ENCODE assay signal across 10 cellular contexts in the genomic region with DNA sequence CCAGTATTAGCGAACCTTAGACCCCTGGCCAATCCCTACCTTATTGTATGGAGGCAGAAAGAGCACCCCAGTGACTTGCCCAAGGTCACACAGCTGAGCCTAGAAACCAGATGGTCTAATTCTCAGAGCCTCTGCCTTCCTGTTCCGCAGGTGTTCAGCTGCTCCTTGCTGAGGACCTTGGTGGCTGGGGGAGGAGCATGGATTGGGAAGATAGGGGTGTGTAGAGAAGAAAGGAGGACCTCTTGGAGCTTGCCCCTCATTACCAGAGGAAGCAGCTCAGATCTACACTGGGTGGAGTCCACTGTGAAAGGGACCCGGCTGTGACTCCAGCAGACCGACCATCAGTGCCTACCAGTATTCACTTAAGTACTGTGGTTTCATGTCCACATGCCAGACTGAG. TPM values are rescaled to one million over a fixed set of nuclear protein-coding genes. Genes with fewer than 3 reads are reported as not detected.
DNase-seq lines count a peak whose midpoint lies in the region; ATAC-seq and TF ChIP-seq lines count a peak whose summit lies in the region.
"Had no signal": no experiment of that assay in that cellular context is flagged by ENCODE, and none has a peak within 500 bp of the region (broad histone marks: within the 10 kb centered on the region; RNA-seq: fewer than 3 reads in every experiment).

No MANE protein-coding gene starts in this region.

- no peak for TF ChIP-seq POLR2A in thyroid gland (IDR thresholded peaks at IDR 0.05)

- H3K9me3 ChIP-seq in left ventricle myocardium inferior (replicated peaks) (no peaks in the 10 kb centered on the region), WERI-Rb-1 (ENCODE audit: severe bottlenecking) (no peaks in the 10 kb centered on the region), lower lobe of right lung (no peaks in the 10 kb centered on the region), thyroid gland (no peaks in the 10 kb centered on the region)
- H3K9me3 ChIP-seq: gastrocnemius medialis had no signal

- TF ChIP-seq CTCF in left ventricle myocardium inferior (IDR thresholded peaks at IDR 0.05; ENCODE audit: borderline replicate concordance), result no peak
- TF ChIP-seq CTCF in WERI-Rb-1 (IDR thresholded peaks at IDR 0.05; ENCODE audit: low read depth, low read length), result no peak
- TF ChIP-seq CTCF in lower lobe of right lung (IDR thresholded peaks at IDR 0.05), result no peak
- no peak for TF ChIP-seq CTCF in thyroid gland (IDR thresholded peaks at IDR 0.05)

- H3K27me3 ChIP-seq in left ventricle myocardium inferior (ENCODE audit: low read depth) (no peaks in the 10 kb centered on the region), WERI-Rb-1 (ENCODE audit: insufficient read depth, low read depth, severe bottlenecking) (no peaks in the 10 kb centered on the region), lower lobe of right lung (ENCODE audit: low read depth) (no peaks in the 10 kb centered on the region), thyroid gland (no peaks in the 10 kb centered on the region)
- H3K27me3 ChIP-seq: gastrocnemius medialis had no signal

- H3K36me3 ChIP-seq in left ventricle myocardium inferior, result peaks cover 8% of the 10 kb centered on the region
- H3K36me3 ChIP-seq in WERI-Rb-1, result peaks cover 49% of the 10 kb centered on the region
- H3K36me3 ChIP-seq in lower lobe of right lung, result peaks cover 19% of the 10 kb centered on the region
- peaks cover 0 to 9% of the 10 kb centered on the region in 2 donors for H3K36me3 ChIP-seq in thyroid gland

- H3K27ac ChIP-seq in left ventricle myocardium inferior (replicated peaks) (peak overlapping the region; percentile 76), WERI-Rb-1 (peak overlapping the region; percentile 66), lower lobe of right lung (no peak overlapping the region), thyroid gland (peak overlapping the region in 2 of 3 donors; percentile 4 to 19)

- 84 to 93% methylated on average over 4 of the region's 4 CpGs for WGBS in thyroid gland, 2 donors

- ATAC-seq in left cardiac atrium (no peak), lower lobe of right lung (no peak)
- ATAC-seq: gastrocnemius medialis had no signal

- H3K4me3 ChIP-seq in left ventricle myocardium inferior, result peak overlapping the region; percentile 66
- H3K4me3 ChIP-seq in WERI-Rb-1 (ENCODE audit: low read depth, low read length), result no peak overlapping the region
- H3K4me3 ChIP-seq in lower lobe of right lung, result peak overlapping the region; percentile 54
- H3K4me3 ChIP-seq in thyroid gland (replicated peaks in 1 of 3), result no peak overlapping the region

- H3K4me1 ChIP-seq in left ventricle myocardium inferior, result peaks cover 42% of the 10 kb centered on the region
- peaks cover 30% of the 10 kb centered on the region for H3K4me1 ChIP-seq in lower lobe of right lung
- H3K4me1 ChIP-seq in thyroid gland, result peaks cover 51 to 81% of the 10 kb centered on the region in 2 donors

- intact Hi-C loops in left ventricle myocardium inferior (cut with micrococcal nuclease) (no loop called here), left cardiac atrium (cut with DNase I) (no loop called here), lower lobe of right lung (cut with DNase I) (no loop called here), thyroid gland (cut with DNase I) (no loop called here)

- no peak for DNase-seq in left ventricle myocardium inferior
- DNase-seq in left cardiac atrium, result no peak
- DNase-seq in WERI-Rb-1, result peak; percentile 71
- DNase-seq in lower lobe of right lung, result no peak
- no peak for DNase-seq in thyroid gland
- DNase-seq in NK-92 (lab: John Stamatoyannopoulos, UW; ENCODE audit: unreplicated experiment), result no peak
- no peak for DNase-seq in KG1 (lab: John Stamatoyannopoulos, UW)
- no peak for DNase-seq in cortex of kidney (lab: John Stamatoyannopoulos, UW)
- DNase-seq: gastrocnemius medialis, NCI-H187 had no signal

RNA-seq across cellular contexts. Expression of a gene that starts 15.2 kb away (rescaled TPM):
- total RNA-seq in left ventricle myocardium inferior (15.0 TPM), left cardiac atrium (10 to 100 TPM; 15.6 to 18.4 TPM), lower lobe of right lung (30.0 TPM), thyroid gland (10 to 100 TPM; 12.6 to 42.4 (median 23.7) TPM)

Comparison
In these comparisons a context has a peak if more than half of its experiments do, and no peak if none do; other contexts are left out.
1. H3K4me3 ChIP-seq: peak in left ventricle myocardium inferior (single experiment) and lower lobe of right lung (single experiment); none in WERI-Rb-1 (single experiment) and thyroid gland (0 of 3).